In genomic region chr10:81870472-81870871, GRCh38 we compare ENCODE assay signal across 27 cellular contexts. TPM values are rescaled to one million over a fixed set of nuclear protein-coding genes. Genes with fewer than 3 reads are reported as not detected.
"Had no signal": no experiment of that assay in that cellular context is flagged by ENCODE, and none has a peak within 500 bp of the region (broad histone marks: within the 10 kb centered on the region; RNA-seq: fewer than 3 reads in every experiment).

No MANE protein-coding gene starts in this region.

- FAIRE-seq: endometrium, islet of Langerhans, keratinocyte had no signal

- H3K36me3 ChIP-seq: esophagus squamous epithelium, gastrocnemius medialis, heart right ventricle, left lung, lower lobe of right lung had no signal

- H3K4me1 ChIP-seq: gastrocnemius medialis had no signal

- H3K4me3 ChIP-seq: esophagus squamous epithelium, gastrocnemius medialis, heart right ventricle, left lung, lower lobe of right lung, mucosa of descending colon had no signal

- H3K27ac ChIP-seq: epithelial cell of prostate, esophagus squamous epithelium, gastrocnemius medialis, heart right ventricle, left lung, lower lobe of right lung had no signal

- DNase-seq: cortex of kidney; effector CD8-positive, alpha-beta T cell; effector memory CD8-positive, alpha-beta T cell; endodermal cell; erythroblast; esophagus squamous epithelium; foreskin fibroblast; foreskin melanocyte; gastrocnemius medialis; glutamatergic neuron; head of caudate nucleus; heart right ventricle; hippocampal formation; left cardiac atrium; left lung; left ventricle myocardium superior; lower lobe of right lung; mesenchymal stem cell; mucosa of descending colon; naive B cell; naive thymus-derived CD8-positive, alpha-beta T cell had no signal

- H3K9me3 ChIP-seq: esophagus squamous epithelium, gastrocnemius medialis, heart right ventricle, left lung, lower lobe of right lung, mucosa of descending colon had no signal

- ATAC-seq: effector memory CD8-positive, alpha-beta T cell; esophagus mucosa; gastrocnemius medialis; heart right ventricle; left cardiac atrium; left lung; left ventricle myocardium superior; lower lobe of right lung; mucosa of descending colon; naive thymus-derived CD8-positive, alpha-beta T cell had no signal

RNA-seq across cellular contexts. Expression of gene NRG3, which starts 4.5 kb away (rescaled TPM):
- total RNA-seq: esophagus mucosa; gastrocnemius medialis; myocyte; naive thymus-derived CD8-positive, alpha-beta T cell had no signal
- polyA plus RNA-seq: keratinocyte; naive thymus-derived CD8-positive, alpha-beta T cell had no signal
